In genomic region chr3:101725890-101726275, GRCh38 we compare ENCODE assay signal across 8 cellular contexts. TPM values are rescaled to one million over a fixed set of nuclear protein-coding genes. Genes with fewer than 3 reads are reported as not detected.
A peak's percentile ranks its signal among the peaks of the same experiment; 100 is the strongest.
DNase-seq lines count a peak whose midpoint lies in the region; ATAC-seq and TF ChIP-seq lines count a peak whose summit lies in the region.

No MANE protein-coding gene starts in this region.

- POLR2A ChIA-PET in activated CD8-positive, alpha-beta T cell treated with anti-CD3 and anti-CD28 coated beads for 36 hours (lab: Charles Lee), result interaction anchor here (0.7 kb wide), 1 partner anchor 9 kb away, joined by 4 read pairs; no protein-coding TSS in a partner anchor

- H3K36me3 ChIP-seq in hepatocyte (replicated peaks; ENCODE audit: insufficient read depth, low read depth) (no peaks in the 10 kb centered on the region), stomach (peaks cover 6 to 31% (median 28%) of the 10 kb centered on the region in 4 donors)

- no peak for ATAC-seq in activated CD8-positive, alpha-beta T cell treated with anti-CD3 and anti-CD28 coated beads for 36 hours
- ATAC-seq in HG03039 (IDR thresholded peaks at IDR 0.05; ENCODE audit: unreplicated experiment) (no peak), HG03159 (IDR thresholded peaks at IDR 0.05; ENCODE audit: unreplicated experiment) (no peak)

- H3K9me3 Mint-ChIP-seq in T-helper 1 cell treated with Interleukin-12 subunit alpha and Interleukin-12 subunit beta and Interleukin-4 antibody, amounts not matched to agents 30 μg/mL and 1 μg/mL, for 36 hours, result no peaks in the 10 kb centered on the region
- no peaks in the 10 kb centered on the region for H3K9me3 Mint-ChIP-seq in activated CD8-positive, alpha-beta T cell treated with anti-CD3 and anti-CD28 coated beads for 36 hours

- H3K27ac ChIP-seq in hepatocyte, result no peak overlapping the region
- H3K27ac ChIP-seq in stomach, result peak overlapping the region in 2 of 5 donors; percentile 62 to 82

- peaks cover 18% of the 10 kb centered on the region for H3K79me2 ChIP-seq in hepatocyte

- TF ChIP-seq POLR2A in stomach (IDR thresholded peaks at IDR 0.05), result no peak

- 49% methylated on average over 3 of the region's 3 CpGs for WGBS in hepatocyte (ENCODE audit: low lambda C conversion rate, missing lambda C conversion rate)
- 30 to 47% (median 41%) methylated on average over 3 of the region's 3 CpGs for WGBS in stomach, 5 donors

- H3K4me3 ChIP-seq in hepatocyte, result peak overlapping the region; percentile 89
- peak overlapping the region; percentile 60 to 96 (median 79) for H3K4me3 ChIP-seq in stomach

- H3K36me3 Mint-ChIP-seq in T-helper 1 cell treated with Interleukin-12 subunit alpha and Interleukin-12 subunit beta and Interleukin-4 antibody, amounts not matched to agents 30 μg/mL and 1 μg/mL, for 36 hours (ENCODE audit: low read depth), result peaks cover 18% of the 10 kb centered on the region
- peaks cover 15% of the 10 kb centered on the region for H3K36me3 Mint-ChIP-seq in activated CD8-positive, alpha-beta T cell treated with anti-CD3 and anti-CD28 coated beads for 36 hours (ENCODE audit: low read depth)

- H3K4me1 Mint-ChIP-seq in T-helper 1 cell treated with Interleukin-12 subunit alpha and Interleukin-12 subunit beta and Interleukin-4 antibody, amounts not matched to agents 30 μg/mL and 1 μg/mL, for 36 hours (ENCODE audit: low read depth), result peaks cover 36% of the 10 kb centered on the region
- peaks cover 28% of the 10 kb centered on the region for H3K4me1 Mint-ChIP-seq in activated CD8-positive, alpha-beta T cell treated with anti-CD3 and anti-CD28 coated beads for 36 hours (ENCODE audit: low read depth)

- H3K4me1 ChIP-seq in hepatocyte (ENCODE audit: insufficient read depth) (no peaks in the 10 kb centered on the region), stomach (peaks cover 7 to 26% (median 12%) of the 10 kb centered on the region in 4 donors)

- intact Hi-C loops in activated CD8-positive, alpha-beta T cell treated with anti-CD3 and anti-CD28 coated beads for 36 hours (cut with micrococcal nuclease), result loop anchor here (2.0 kb wide), 1 partner anchor 55 kb away; no protein-coding TSS in a partner anchor
- intact Hi-C loops in stomach (cut with DNase I; ENCODE audit: low total_unique reads), result no loop called here

- CTCF ChIA-PET in activated CD8-positive, alpha-beta T cell treated with anti-CD3 and anti-CD28 coated beads for 36 hours (lab: Charles Lee), result interaction anchor here (1.5 kb wide), 1 partner anchor 77 kb away, joined by 4 read pairs; no protein-coding TSS in a partner anchor

- H2AFZ ChIP-seq in hepatocyte, result peak overlapping the region; percentile 99

- no peaks in the 10 kb centered on the region for H3K27me3 Mint-ChIP-seq in T-helper 1 cell treated with Interleukin-12 subunit alpha and Interleukin-12 subunit beta and Interleukin-4 antibody, amounts not matched to agents 30 μg/mL and 1 μg/mL, for 36 hours (ENCODE audit: low read depth)
- H3K27me3 Mint-ChIP-seq in activated CD8-positive, alpha-beta T cell treated with anti-CD3 and anti-CD28 coated beads for 36 hours, result no peaks in the 10 kb centered on the region

- no peaks in the 10 kb centered on the region for H3K9me2 ChIP-seq in hepatocyte (replicated peaks; ENCODE audit: insufficient read depth)

- peak overlapping the region; percentile 94 for H3K4me3 Mint-ChIP-seq in T-helper 1 cell treated with Interleukin-12 subunit alpha and Interleukin-12 subunit beta and Interleukin-4 antibody, amounts not matched to agents 30 μg/mL and 1 μg/mL, for 36 hours
- peak overlapping the region; percentile 96 for H3K4me3 Mint-ChIP-seq in activated CD8-positive, alpha-beta T cell treated with anti-CD3 and anti-CD28 coated beads for 36 hours

- peak overlapping the region; percentile 86 for H3K4me2 ChIP-seq in hepatocyte

- TF ChIP-seq EP300 in stomach (IDR thresholded peaks at IDR 0.05), result no peak

- no peaks in the 10 kb centered on the region for H3K9me3 ChIP-seq in hepatocyte (ENCODE audit: low read depth)
- no peaks in the 10 kb centered on the region for H3K9me3 ChIP-seq in stomach

- peak overlapping the region; percentile 93 for H3K27ac Mint-ChIP-seq in T-helper 1 cell treated with Interleukin-12 subunit alpha and Interleukin-12 subunit beta and Interleukin-4 antibody, amounts not matched to agents 30 μg/mL and 1 μg/mL, for 36 hours
- peak overlapping the region; percentile 99 for H3K27ac Mint-ChIP-seq in activated CD8-positive, alpha-beta T cell treated with anti-CD3 and anti-CD28 coated beads for 36 hours

- H3K27me3 ChIP-seq in hepatocyte (no peaks in the 10 kb centered on the region), stomach (no peaks in the 10 kb centered on the region)

- no peaks in the 10 kb centered on the region for H4K20me1 ChIP-seq in hepatocyte (ENCODE audit: insufficient read depth, poor library complexity, severe bottlenecking)

- no peak for DNase-seq in T-helper 1 cell
- no peak for DNase-seq in activated CD8-positive, alpha-beta T cell treated with anti-CD3 and anti-CD28 coated beads for 36 hours
- DNase-seq in hepatocyte (ENCODE audit: low spot score), result no peak
- DNase-seq in stomach, result no peak
- no peak for DNase-seq in NCI-H2196 (lab: John Stamatoyannopoulos, UW; ENCODE audit: unreplicated experiment)

- TF ChIP-seq CTCF in activated CD8-positive, alpha-beta T cell treated with anti-CD3 and anti-CD28 coated beads for 36 hours (IDR thresholded peaks at IDR 0.05), result no peak
- TF ChIP-seq CTCF in hepatocyte (IDR thresholded peaks at IDR 0.05; ENCODE audit: poor library complexity) (no peak), stomach (IDR thresholded peaks at IDR 0.05) (no peak)

RNA-seq across cellular contexts. Expression of gene CEP97, which starts 1.5 kb away (rescaled TPM):
- total RNA-seq in activated CD8-positive, alpha-beta T cell treated with anti-CD3 and anti-CD28 coated beads for 36 hours, result 10 to 100 TPM; 15.9 to 18.7 TPM
- total RNA-seq in hepatocyte (9.0 and 12.1 TPM in 2 replicates), stomach (10 to 100 TPM in 2 of 5 donors, 1 to 10 TPM in 3; 1.4 to 19.6 (median 7.6) TPM)
- polyA plus RNA-seq in hepatocyte (2.4 and 4.1 TPM in 2 replicates), stomach (1 to 10 TPM in 1 of 3 donors, under 1 TPM in 2; 0.31 to 1.2 (median 0.98) TPM)

RNA-seq across cellular contexts. Expression of gene RPL24, which starts 39.4 kb away (rescaled TPM):
- 1,000 to 10,000 TPM; 1,828 to 1,839 TPM for total RNA-seq in activated CD8-positive, alpha-beta T cell treated with anti-CD3 and anti-CD28 coated beads for 36 hours
- total RNA-seq in hepatocyte (1,543 and 1,615 TPM in 2 replicates), stomach (1,000 to 10,000 TPM in 3 of 5 donors, 100 to 1,000 TPM in 2; 461 to 3,349 (median 1,224) TPM)
- polyA plus RNA-seq in hepatocyte (346 and 401 TPM in 2 replicates), stomach (1,000 to 10,000 TPM; 2,450 to 3,453 (median 2,754) TPM)

RNA-seq across cellular contexts. Expression of gene ZBTB11, which starts 49.0 kb away (rescaled TPM):
- total RNA-seq in activated CD8-positive, alpha-beta T cell treated with anti-CD3 and anti-CD28 coated beads for 36 hours, result 10 to 100 TPM; 28.5 to 29.6 TPM
- 19.0 and 20.1 TPM in 2 replicates for total RNA-seq in hepatocyte
- polyA plus RNA-seq in hepatocyte, result 4.9 and 5.1 TPM in 2 replicates
- total RNA-seq in stomach, result 10 to 100 TPM in 4 of 5 donors, 1 to 10 TPM in 1; 6.7 to 31.2 (median 28.3) TPM
- 1 to 10 TPM; 2.8 to 6.1 (median 4.7) TPM for polyA plus RNA-seq in stomach

RNA-seq across cellular contexts. Expression of gene NXPE3, which starts 53.1 kb away (rescaled TPM):
- total RNA-seq in activated CD8-positive, alpha-beta T cell treated with anti-CD3 and anti-CD28 coated beads for 36 hours, result 10 to 100 TPM; 20.9 to 21.6 TPM
- 5.1 and 5.9 TPM in 2 replicates for total RNA-seq in hepatocyte
- 5.8 and 5.9 TPM in 2 replicates for polyA plus RNA-seq in hepatocyte
- total RNA-seq in stomach, result 10 to 100 TPM in 3 of 5 donors, 1 to 10 TPM in 1, under 1 TPM in 1; 0.58 to 43.2 (median 10.1) TPM
- polyA plus RNA-seq in stomach, result 1 to 10 TPM; 2.2 to 3.7 (median 3.1) TPM
